ENCODE assay signal across 8 cellular contexts in genomic region chr2:30293303-30293912, GRCh38.
DNase-seq lines count a peak whose midpoint lies in the region; ATAC-seq and TF ChIP-seq lines count a peak whose summit lies in the region.

No MANE protein-coding gene starts in this region.

- no peaks in the 10 kb centered on the region for H3K27me3 ChIP-seq in BJ (ENCODE audit: control insufficient read depth, insufficient read depth, low read length)
- peaks cover 0 to 3% of the 10 kb centered on the region in 2 experiments for H3K27me3 ChIP-seq in mesenchymal stem cell (ENCODE audit: control insufficient read depth in 1 of 2, insufficient read depth in 1 of 2, low read length in 2 of 2)

- peak overlapping the region; percentile 3 for H3K9ac ChIP-seq in mesenchymal stem cell (ENCODE audit: low read length)

- no peak overlapping the region for H2AK5ac ChIP-seq in mesenchymal stem cell (ENCODE audit: low read length, severe bottlenecking)

- ATAC-seq in GM21526 (IDR thresholded peaks at IDR 0.05; ENCODE audit: low FRiP score, unreplicated experiment) (no peak), GM21528 (IDR thresholded peaks at IDR 0.05; ENCODE audit: low FRiP score, unreplicated experiment) (no peak)

- no peak overlapping the region for H2BK120ac ChIP-seq in mesenchymal stem cell (ENCODE audit: low read depth, low read length)

- H4K91ac ChIP-seq in mesenchymal stem cell (ENCODE audit: low read length), result peak overlapping the region; percentile 70

- H3K23ac ChIP-seq in mesenchymal stem cell (ENCODE audit: low read length in 2 of 2), result no peak overlapping the region

- peak overlapping the region; percentile 23 for H4K8ac ChIP-seq in mesenchymal stem cell (ENCODE audit: low read length)

- H2AFZ ChIP-seq in mesenchymal stem cell (ENCODE audit: low read depth, low read length), result no peak overlapping the region

- WGBS in mesenchymal stem cell, result 46% methylated on average over 11 of the region's 12 CpGs

- H3K36me3 ChIP-seq in BJ (ENCODE audit: control insufficient read depth, insufficient read depth, low read length), result no peaks in the 10 kb centered on the region
- H3K36me3 ChIP-seq in mesenchymal stem cell (ENCODE audit: control insufficient read depth in 1 of 2, insufficient read depth in 2 of 2, low read depth in 1 of 2, low read length in 2 of 2), result no peaks in the 10 kb centered on the region

- H3K4ac ChIP-seq in mesenchymal stem cell (ENCODE audit: low read depth in 1 of 2, low read length in 2 of 2), result no peak overlapping the region

- H3K18ac ChIP-seq in mesenchymal stem cell (ENCODE audit: low read depth in 1 of 2, low read length in 2 of 2), result peak overlapping the region in 1 of 2 experiments; percentile 34

- no peaks in the 10 kb centered on the region for H3K4me1 ChIP-seq in mesenchymal stem cell (ENCODE audit: control insufficient read depth, insufficient read depth, low read depth, low read length)

- H3K4me3 ChIP-seq in BJ (ENCODE audit: low read depth, low read length), result no peak overlapping the region
- H3K4me3 ChIP-seq in astrocyte of the spinal cord (ENCODE audit: low read depth, low read length), result no peak overlapping the region
- H3K4me3 ChIP-seq in mesenchymal stem cell (ENCODE audit: insufficient read depth in 1 of 2, low read depth in 1 of 2, low read length in 2 of 2), result no peak overlapping the region

- no peak overlapping the region for H3K4me2 ChIP-seq in mesenchymal stem cell (ENCODE audit: low read length, poor library complexity, severe bottlenecking)

- H2BK12ac ChIP-seq in mesenchymal stem cell (ENCODE audit: low read length in 2 of 2), result no peak overlapping the region

- H3K27ac ChIP-seq in mesenchymal stem cell (ENCODE audit: low read length, poor library complexity, severe bottlenecking), result no peak overlapping the region

- DNase-seq in BJ (ENCODE audit: low read depth) (peak; percentile 67), KG1 (lab: John Stamatoyannopoulos, UW) (peak; percentile 28), astrocyte of the spinal cord (ENCODE audit: low read depth, low spot score) (peak; percentile 79), mesenchymal stem cell (peak; percentile 82)
- no peak for DNase-seq in NK-92 treated with Interleukin-12 subunit alpha and Interleukin-12 subunit beta, amount 100 ng/mL, for 24 hours (lab: John Stamatoyannopoulos, UW)
- DNase-seq in activated CD4-positive, CD25-positive, alpha-beta regulatory T cell (lab: John Stamatoyannopoulos, UW), result no peak

- H3K79me1 ChIP-seq in mesenchymal stem cell (replicated peaks; ENCODE audit: low read length, poor library complexity, severe bottlenecking), result no peaks in the 10 kb centered on the region

- no peak overlapping the region for H2BK15ac ChIP-seq in mesenchymal stem cell (ENCODE audit: low read depth, poor library complexity, severe bottlenecking)

- no peak overlapping the region for H2BK5ac ChIP-seq in mesenchymal stem cell (ENCODE audit: low read depth, low read length, poor library complexity, severe bottlenecking)

- in situ Hi-C loops in astrocyte of the spinal cord (cut with HindIII; ENCODE audit: low sequenced_read_pairs), result no loop called here

- peak overlapping the region in 1 of 2 experiments; percentile 44 for H3K14ac ChIP-seq in mesenchymal stem cell (ENCODE audit: low read length in 2 of 2)

- CTCF ChIA-PET in BJ (lab: Yijun Ruan, JAX), result interaction anchor here (0.6 to 1.8 kb wide), 6 partner anchors 12 to 413 kb away, joined by 3 to 5 read pairs (median 4); partner anchors contain the start of gene LBH

- no peaks in the 10 kb centered on the region for H3K9me3 ChIP-seq in mesenchymal stem cell (ENCODE audit: control insufficient read depth, low read length)

- no peak for TF ChIP-seq CTCF in BJ (IDR thresholded peaks at IDR 0.05; ENCODE audit: insufficient read depth, low read depth, low read length)
- no peak for TF ChIP-seq CTCF in astrocyte of the spinal cord (IDR thresholded peaks at IDR 0.05; ENCODE audit: low read depth, low read length)

- POLR2A ChIA-PET in BJ (lab: Charles Lee), result interaction anchor here (0.7 kb wide), 2 partner anchors 8 to 119 kb away, joined by 3 read pairs; no protein-coding TSS in a partner anchor

Comparison
In these comparisons a context has a peak if more than half of its experiments do, and no peak if none do; other contexts are left out.
1. DNase-seq: peak in BJ (single experiment), KG1 (single experiment), astrocyte of the spinal cord (single experiment) and mesenchymal stem cell (single experiment); none in NK-92 treated with Interleukin-12 subunit alpha and Interleukin-12 subunit beta, amount 100 ng/mL, for 24 hours (single experiment) and activated CD4-positive, CD25-positive, alpha-beta regulatory T cell (0 of 4).